In the genomic region with DNA sequence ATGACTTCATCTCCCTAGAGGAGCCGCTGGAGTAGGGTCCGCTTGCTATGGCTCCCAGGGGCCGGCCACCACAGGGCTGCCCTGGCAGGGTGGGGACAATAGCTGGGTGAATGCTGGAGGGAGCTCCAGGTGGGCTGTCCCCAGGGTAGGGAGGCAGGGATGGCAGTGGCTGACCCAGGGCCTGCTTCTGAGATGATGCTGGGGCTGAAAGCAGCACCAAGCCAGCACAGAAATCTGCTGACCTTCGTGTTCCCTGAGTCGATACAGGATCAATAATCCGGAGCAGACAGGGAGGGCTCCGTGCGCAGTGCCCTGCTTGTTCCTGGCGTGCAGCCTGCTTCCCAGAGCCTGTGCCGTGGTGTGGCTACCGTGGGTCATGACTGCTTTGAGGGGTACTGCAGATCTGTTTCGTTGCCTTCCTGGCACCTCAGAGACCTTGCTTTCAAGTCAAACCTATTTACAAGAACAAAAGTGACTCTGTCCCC, we compare ENCODE assay signal across 39 cellular contexts. TPM values are rescaled to one million over a fixed set of nuclear protein-coding genes. Genes with fewer than 3 reads are reported as not detected.
"Had no signal": no experiment of that assay in that cellular context is flagged by ENCODE, and none has a peak within 500 bp of the region (broad histone marks: within the 10 kb centered on the region; RNA-seq: fewer than 3 reads in every experiment).

No MANE protein-coding gene starts in this region.

- H3K27ac ChIP-seq: brain microvascular endothelial cell, Peyer's patch, VCaP had no signal

- DNase-seq: activated B cell treated with CpG ODN at 0.5 μM for 24 hours; activated CD4-positive, alpha-beta memory T cell treated with anti-CD3 and anti-CD28 coated beads for 36 hours; activated CD4-positive, alpha-beta T cell treated with anti-CD3 and anti-CD28 coated beads for 4 hours; activated CD4-positive, alpha-beta T cell treated with anti-CD3 and anti-CD28 coated beads, Interleukin-2, amount 50 U/mL, for 1 hour; activated CD4-positive, CD25-positive, alpha-beta regulatory T cell treated with anti-CD3 and anti-CD28 coated beads, Interleukin-2, amount 50 U/mL, for 72 hours; activated CD8-positive, alpha-beta memory T cell treated with anti-CD3 and anti-CD28 coated beads for 24 hours; activated CD8-positive, alpha-beta memory T cell treated with anti-CD3 and anti-CD28 coated beads, Interleukin-2, amount 10 ng/mL, durations not matched to agents 7 days and 5 days; activated CD8-positive, alpha-beta memory T cell treated with anti-CD3 and anti-CD28 coated beads, Interleukin-2, amount 50 U/mL, for 48 hours; activated effector memory CD4-positive, alpha-beta T cell treated with Interleukin-2 at 50 U/mL for 16 hours; activated naive CD4-positive, alpha-beta T cell; activated naive CD4-positive, alpha-beta T cell treated with anti-CD3 and anti-CD28 coated beads, Interleukin-2, amount 50 U/mL, for 16 hours; activated naive CD8-positive, alpha-beta T cell treated with anti-CD3 and anti-CD28 coated beads for 36 hours; activated T-cell treated with anti-CD3 and anti-CD28 coated beads, Interleukin-2, amount 50 U/mL, for 48 hours; amniotic stem cell; aorta; brain microvascular endothelial cell; central memory CD4-positive, alpha-beta T cell; Kasumi-1; NCI-H1092 treated with DMSO at 0.1 percent for 48 hours; NCI-H1417; NCI-H146; NCI-H187; NCI-H2029 treated with DMSO at 0.1 percent for 48 hours; NCI-H2107; NCI-H2171; NCI-H510A; NCI-H526; NCI-H748 treated with DMSO at 0.1 percent for 48 hours; NK-92 treated with Interleukin-12 subunit alpha and Interleukin-12 subunit beta, amount 100 ng/mL, for 24 hours; PC-3; Peyer's patch; RPMI8226; SHP77 treated with DMSO at 0.1 percent for 48 hours; T-cell; T-helper 17 cell; T-helper 9 cell had no signal

- H3K4me1 ChIP-seq: Peyer's patch had no signal

- H3K4me3 ChIP-seq: Peyer's patch had no signal

- H3K9me3 ChIP-seq: Peyer's patch had no signal

- H3K27me3 ChIP-seq: brain microvascular endothelial cell, Peyer's patch had no signal

- H3K36me3 ChIP-seq: brain microvascular endothelial cell had no signal

- ATAC-seq: activated CD8-positive, alpha-beta memory T cell treated with anti-CD3 and anti-CD28 coated beads, Interleukin-2, amount 10 ng/mL, durations not matched to agents 7 days and 5 days; PC-3; SK-N-SH treated with all-trans-retinoic acid at 6 μM for 48 hours; T-cell; T-helper 17 cell had no signal

RNA-seq across cellular contexts. Expression of gene TFF3, which starts 34.0 kb away (rescaled TPM):
- total RNA-seq: activated B cell treated with CpG ODN at 0.5 μM for 24 hours; activated CD4-positive, alpha-beta memory T cell treated with anti-CD3 and anti-CD28 coated beads for 36 hours; activated CD8-positive, alpha-beta memory T cell treated with anti-CD3 and anti-CD28 coated beads, Interleukin-2, amount 10 ng/mL, durations not matched to agents 7 days and 5 days; activated naive CD8-positive, alpha-beta T cell treated with anti-CD3 and anti-CD28 coated beads for 36 hours; cerebellum; T-helper 17 cell had no signal
